22 cellular contexts compared by ENCODE assay signal in the genomic region with DNA sequence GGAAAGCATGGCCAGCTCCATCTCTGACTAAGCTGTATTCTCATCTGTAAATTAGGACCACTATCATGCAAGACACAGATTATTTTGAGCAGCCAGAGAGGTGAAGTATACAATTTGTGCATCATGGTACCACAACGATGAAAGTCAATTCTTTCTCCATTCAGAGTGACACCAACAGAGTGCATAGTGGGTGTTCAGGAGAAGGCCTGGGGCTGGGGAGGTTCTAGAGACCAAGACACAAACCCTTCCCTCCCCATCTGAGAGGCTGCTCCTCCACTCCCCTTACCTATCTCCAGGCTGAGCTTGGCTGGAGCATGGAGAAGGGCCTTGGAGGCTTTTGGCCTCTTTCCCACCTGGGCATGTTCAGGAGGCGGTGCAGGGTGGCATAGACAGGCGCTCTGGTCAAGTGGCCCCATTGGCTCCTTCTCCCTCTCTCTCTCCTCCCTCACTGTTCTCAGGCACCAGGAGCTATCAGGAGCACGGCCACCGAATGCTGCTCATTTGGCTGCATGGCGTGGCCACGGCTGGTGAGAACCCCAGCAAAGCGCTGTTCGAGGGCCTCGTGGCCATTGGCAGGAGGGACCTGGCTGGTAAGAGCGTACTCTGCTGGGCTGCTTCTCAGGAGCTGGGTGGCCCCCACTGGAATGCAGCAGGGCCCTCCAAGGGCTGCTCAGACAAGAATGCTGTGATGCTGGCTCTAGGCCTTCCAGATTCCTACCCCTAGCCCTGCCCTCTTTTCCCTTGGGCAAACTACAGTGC. TPM values are rescaled to one million over a fixed set of nuclear protein-coding genes. Genes with fewer than 3 reads are reported as not detected.
DNase-seq lines count a peak whose midpoint lies in the region; ATAC-seq lines count a peak whose summit lies in the region.
"Had no signal": no experiment of that assay in that cellular context is flagged by ENCODE, and none has a peak within 500 bp of the region (broad histone marks: within the 10 kb centered on the region; RNA-seq: fewer than 3 reads in every experiment).

No MANE protein-coding gene starts in this region.

- no peaks in the 10 kb centered on the region for H3K36me3 ChIP-seq in MG63
- H3K36me3 ChIP-seq: BLaER1, left ventricle myocardium inferior, ovary, right lobe of liver had no signal

- H3K27ac Mint-ChIP-seq in activated CD4-positive, alpha-beta T cell treated with anti-CD3 and anti-CD28 coated beads, Interleukin-2, amount 10 ng/mL, durations not matched to agents 24 days and 14 days: no peak overlapping the region
- H3K27ac Mint-ChIP-seq in stimulated activated naive CD8-positive, alpha-beta T cell treated with anti-CD3 and anti-CD28 coated beads, Interleukin-15, amount 100 ng/mL, for 72 hours: no peak overlapping the region
- H3K27ac Mint-ChIP-seq: activated naive CD4-positive, alpha-beta T cell treated with anti-CD3 and anti-CD28 coated beads, Interleukin-2, amount 50 U/mL, for 24 hours; T-helper 1 cell treated with Interleukin-12 subunit alpha and Interleukin-12 subunit beta and Interleukin-4 antibody, amounts not matched to agents 30 μg/mL and 1 μg/mL, for 36 hours had no signal

- H3K4me1 Mint-ChIP-seq in activated CD4-positive, alpha-beta T cell treated with anti-CD3 and anti-CD28 coated beads, Interleukin-2, amount 10 ng/mL, durations not matched to agents 24 days and 14 days: peaks cover 3% of the 10 kb centered on the region
- H3K4me1 Mint-ChIP-seq in stimulated activated naive CD8-positive, alpha-beta T cell treated with anti-CD3 and anti-CD28 coated beads, Interleukin-15, amount 100 ng/mL, for 72 hours: peaks cover 19% of the 10 kb centered on the region

- peak; percentile 53 for DNase-seq in activated CD4-positive, alpha-beta T cell treated with anti-CD3 and anti-CD28 coated beads, Interleukin-2, amount 10 ng/mL, durations not matched to agents 24 days and 14 days
- no peak for DNase-seq in activated CD4-positive, alpha-beta T cell treated with anti-CD3 and anti-CD28 coated beads for 48 hours
- peak; percentile 1 for DNase-seq in RPMI8226
- DNase-seq in mesenteric fat pad (ENCODE audit: low spot score): peak; percentile 76
- DNase-seq in stimulated activated naive CD8-positive, alpha-beta T cell treated with anti-CD3 and anti-CD28 coated beads, Interleukin-15, amount 100 ng/mL, for 72 hours: no peak
- no peak for DNase-seq in MG63
- DNase-seq: activated CD4-positive, alpha-beta T cell treated with anti-CD3 and anti-CD28 coated beads, Interleukin-2, amount 50 U/mL, for 48 hours; GDM1; H7; KBM-7; left ventricle myocardium inferior; NCI-H2081; NCI-H524; ovary; right lobe of liver; SHP77; stomach had no signal

- ATAC-seq in stimulated activated naive CD8-positive, alpha-beta T cell treated with anti-CD3 and anti-CD28 coated beads, Interleukin-15, amount 100 ng/mL, for 72 hours: peak; percentile 44
- ATAC-seq in GM21786 (IDR thresholded peaks at IDR 0.05; ENCODE audit: unreplicated experiment) (no peak), HG03280 (IDR thresholded peaks at IDR 0.05; ENCODE audit: unreplicated experiment) (no peak)

- no peaks in the 10 kb centered on the region for H3K9me3 ChIP-seq in MG63
- H3K9me3 ChIP-seq: BLaER1, left ventricle myocardium inferior, ovary, right lobe of liver, stomach had no signal

- H3K36me3 Mint-ChIP-seq in activated CD4-positive, alpha-beta T cell treated with anti-CD3 and anti-CD28 coated beads, Interleukin-2, amount 10 ng/mL, durations not matched to agents 24 days and 14 days (ENCODE audit: low read depth): no peaks in the 10 kb centered on the region

- H3K27me3 ChIP-seq in MG63: no peaks in the 10 kb centered on the region
- H3K27me3 ChIP-seq: BLaER1, ovary, right lobe of liver, stomach had no signal

- intact Hi-C loops in activated CD4-positive, alpha-beta T cell treated with anti-CD3 and anti-CD28 coated beads, Interleukin-2, amount 10 ng/mL, durations not matched to agents 24 days and 14 days (cut with micrococcal nuclease): no loop called here

- no peak overlapping the region for H3K4me3 Mint-ChIP-seq in activated CD4-positive, alpha-beta T cell treated with anti-CD3 and anti-CD28 coated beads, Interleukin-2, amount 10 ng/mL, durations not matched to agents 24 days and 14 days
- H3K4me3 Mint-ChIP-seq in stimulated activated naive CD8-positive, alpha-beta T cell treated with anti-CD3 and anti-CD28 coated beads, Interleukin-15, amount 100 ng/mL, for 72 hours: no peak overlapping the region
- H3K4me3 Mint-ChIP-seq: activated naive CD4-positive, alpha-beta T cell treated with anti-CD3 and anti-CD28 coated beads, Interleukin-2, amount 50 U/mL, for 24 hours; T-helper 1 cell treated with Interleukin-12 subunit alpha and Interleukin-12 subunit beta and Interleukin-4 antibody, amounts not matched to agents 30 μg/mL and 1 μg/mL, for 36 hours had no signal

- no peaks in the 10 kb centered on the region for H3K27me3 Mint-ChIP-seq in activated CD4-positive, alpha-beta T cell treated with anti-CD3 and anti-CD28 coated beads, Interleukin-2, amount 10 ng/mL, durations not matched to agents 24 days and 14 days
- no peaks in the 10 kb centered on the region for H3K27me3 Mint-ChIP-seq in stimulated activated naive CD8-positive, alpha-beta T cell treated with anti-CD3 and anti-CD28 coated beads, Interleukin-15, amount 100 ng/mL, for 72 hours
- H3K27me3 Mint-ChIP-seq: activated naive CD4-positive, alpha-beta T cell treated with anti-CD3 and anti-CD28 coated beads, Interleukin-2, amount 50 U/mL, for 24 hours had no signal

- H3K4me3 ChIP-seq in MG63: no peak overlapping the region
- H3K4me3 ChIP-seq: BLaER1, left ventricle myocardium inferior, ovary, right lobe of liver, stomach had no signal

- H3K9me3 Mint-ChIP-seq in activated CD4-positive, alpha-beta T cell treated with anti-CD3 and anti-CD28 coated beads, Interleukin-2, amount 10 ng/mL, durations not matched to agents 24 days and 14 days: no peaks in the 10 kb centered on the region
- H3K9me3 Mint-ChIP-seq in stimulated activated naive CD8-positive, alpha-beta T cell treated with anti-CD3 and anti-CD28 coated beads, Interleukin-15, amount 100 ng/mL, for 72 hours: peaks cover 6 to 7% of the 10 kb centered on the region in 2 donors
- H3K9me3 Mint-ChIP-seq: activated naive CD4-positive, alpha-beta T cell treated with anti-CD3 and anti-CD28 coated beads, Interleukin-2, amount 50 U/mL, for 24 hours; T-helper 1 cell treated with Interleukin-12 subunit alpha and Interleukin-12 subunit beta and Interleukin-4 antibody, amounts not matched to agents 30 μg/mL and 1 μg/mL, for 36 hours had no signal

RNA-seq across cellular contexts. Expression of a gene that starts 37.9 kb away (rescaled TPM):
- 1.4 and 1.8 TPM in 2 replicates for total RNA-seq in activated CD4-positive, alpha-beta T cell treated with anti-CD3 and anti-CD28 coated beads, Interleukin-2, amount 10 ng/mL, durations not matched to agents 24 days and 14 days
- total RNA-seq in mesenteric fat pad: 19.3 TPM
- total RNA-seq in MG63 (2014; rRNA removed; shearing (Covaris generic); ENCODE audit: low replicate concordance): 3.3 and 4.7 TPM in 2 replicates

RNA-seq across cellular contexts. Expression of a gene that starts 40.2 kb away (rescaled TPM):
- total RNA-seq in activated CD4-positive, alpha-beta T cell treated with anti-CD3 and anti-CD28 coated beads, Interleukin-2, amount 10 ng/mL, durations not matched to agents 24 days and 14 days: 70.4 and 76.2 TPM in 2 replicates
- 93.7 TPM for total RNA-seq in mesenteric fat pad
- 116 and 137 TPM in 2 replicates for total RNA-seq in MG63 (2014; rRNA removed; shearing (Covaris generic); ENCODE audit: low replicate concordance)

Comparison
In these comparisons a context has a peak if more than half of its experiments do, and no peak if none do; other contexts are left out.
1. DNase-seq: peak in activated CD4-positive, alpha-beta T cell treated with anti-CD3 and anti-CD28 coated beads, Interleukin-2, amount 10 ng/mL, durations not matched to agents 24 days and 14 days (single experiment), RPMI8226 (single experiment) and mesenteric fat pad (single experiment); none in activated CD4-positive, alpha-beta T cell treated with anti-CD3 and anti-CD28 coated beads for 48 hours (single experiment), stimulated activated naive CD8-positive, alpha-beta T cell treated with anti-CD3 and anti-CD28 coated beads, Interleukin-15, amount 100 ng/mL, for 72 hours (0 of 2) and MG63 (single experiment).